10 cellular contexts compared by ENCODE assay signal in the genomic region with DNA sequence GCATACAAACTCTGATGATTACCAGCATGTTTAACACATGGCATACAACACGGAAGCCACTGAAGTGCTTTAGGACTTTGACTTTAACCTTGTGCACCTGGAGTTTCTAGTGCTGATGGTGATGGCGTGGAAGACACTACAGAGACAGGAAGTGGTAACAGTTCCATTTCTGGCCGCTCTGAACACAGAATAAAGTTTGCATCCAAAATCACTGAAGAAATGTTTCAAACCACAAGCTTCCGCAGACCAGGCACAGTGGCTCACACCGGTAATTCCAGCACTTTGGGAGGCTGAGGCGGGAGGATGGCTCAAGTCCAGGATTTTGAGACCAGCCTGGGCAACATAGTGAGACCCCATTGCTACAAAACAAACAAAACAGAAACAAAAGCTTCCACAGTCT. TPM values are rescaled to one million over a fixed set of nuclear protein-coding genes. Genes with fewer than 3 reads are reported as not detected.
A peak's percentile ranks its signal among the peaks of the same experiment; 100 is the strongest.
DNase-seq lines count a peak whose midpoint lies in the region; ATAC-seq and TF ChIP-seq lines count a peak whose summit lies in the region.
"Had no signal": no experiment of that assay in that cellular context is flagged by ENCODE, and none has a peak within 500 bp of the region (broad histone marks: within the 10 kb centered on the region; RNA-seq: fewer than 3 reads in every experiment).

No MANE protein-coding gene starts in this region.

- no peaks in the 10 kb centered on the region for H3K36me3 Mint-ChIP-seq in activated naive CD4-positive, alpha-beta T cell treated with anti-CD3 and anti-CD28 coated beads, Interleukin-2, amount 50 U/mL, for 24 hours
- H3K36me3 Mint-ChIP-seq: brain had no signal

- DNase-seq in GM10266 (ENCODE audit: extremely low spot score) (peak; percentile 27), body of pancreas (no peak), breast epithelium (ENCODE audit: low spot score in 2 of 2) (no peak), superior temporal gyrus (ENCODE audit: extremely low spot score) (no peak)

- H3K27me3 ChIP-seq in body of pancreas (no peaks in the 10 kb centered on the region), breast epithelium (no peaks in the 10 kb centered on the region)

- H3K4me3 Mint-ChIP-seq in activated naive CD4-positive, alpha-beta T cell treated with anti-CD3 and anti-CD28 coated beads, Interleukin-2, amount 50 U/mL, for 24 hours: peak overlapping the region; percentile 19
- H3K4me3 Mint-ChIP-seq: brain had no signal

- no peaks in the 10 kb centered on the region for H3K9me3 ChIP-seq in body of pancreas
- H3K9me3 ChIP-seq in breast epithelium: no peaks in the 10 kb centered on the region

- peaks cover 25% of the 10 kb centered on the region for H3K4me1 Mint-ChIP-seq in activated naive CD4-positive, alpha-beta T cell treated with anti-CD3 and anti-CD28 coated beads, Interleukin-2, amount 50 U/mL, for 24 hours

- no peaks in the 10 kb centered on the region for H3K27me3 Mint-ChIP-seq in activated naive CD4-positive, alpha-beta T cell treated with anti-CD3 and anti-CD28 coated beads, Interleukin-2, amount 50 U/mL, for 24 hours

- H3K9me3 Mint-ChIP-seq in activated naive CD4-positive, alpha-beta T cell treated with anti-CD3 and anti-CD28 coated beads, Interleukin-2, amount 50 U/mL, for 24 hours: no peaks in the 10 kb centered on the region
- H3K9me3 Mint-ChIP-seq: brain had no signal

- TF ChIP-seq POLR2A in body of pancreas (IDR thresholded peaks at IDR 0.05): no peak
- no peak for TF ChIP-seq POLR2A in breast epithelium (IDR thresholded peaks at IDR 0.05)

- H3K27ac ChIP-seq in body of pancreas (no peak overlapping the region), breast epithelium (no peak overlapping the region)
- H3K27ac ChIP-seq: skin epidermis had no signal

- H3K36me3 ChIP-seq in body of pancreas (replicated peaks in 1 of 2; ENCODE audit: insufficient read depth in 1 of 2, low read depth in 2 of 2) (no peaks in the 10 kb centered on the region), breast epithelium (no peaks in the 10 kb centered on the region)

- TF ChIP-seq CTCF in GM10266 (IDR thresholded peaks at IDR 0.05; ENCODE audit: control insufficient read depth, insufficient read depth, low read depth, missing control alignments) (no peak), body of pancreas (IDR thresholded peaks at IDR 0.05) (no peak), breast epithelium (IDR thresholded peaks at IDR 0.05) (no peak)

- H3K27ac Mint-ChIP-seq in activated naive CD4-positive, alpha-beta T cell treated with anti-CD3 and anti-CD28 coated beads, Interleukin-2, amount 50 U/mL, for 24 hours: peak overlapping the region; percentile 90
- H3K27ac Mint-ChIP-seq: brain had no signal

- ATAC-seq in GM19372 (IDR thresholded peaks at IDR 0.05; ENCODE audit: low read depth, unreplicated experiment) (peak; percentile 72), HG03135 (IDR thresholded peaks at IDR 0.05; ENCODE audit: unreplicated experiment) (peak; percentile 76), HG02884 (IDR thresholded peaks at IDR 0.05; ENCODE audit: unreplicated experiment) (no peak), body of pancreas (no peak)

- H3K4me3 ChIP-seq in body of pancreas (no peak overlapping the region), breast epithelium (no peak overlapping the region)
- H3K4me3 ChIP-seq: skin epidermis had no signal

- WGBS in body of pancreas, 2 donors: 65 to 71% methylated on average over 6 of the region's 6 CpGs

- intact Hi-C loops in body of pancreas (cut with DNase I) (no loop called here), breast epithelium (cut with DNase I; ENCODE audit: low total_unique reads) (no loop called here)

- H3K4me1 ChIP-seq in body of pancreas (peaks cover 10% of the 10 kb centered on the region), breast epithelium (no peaks in the 10 kb centered on the region)

RNA-seq across cellular contexts. Expression of a gene that starts 40.3 kb away (rescaled TPM):
- total RNA-seq in body of pancreas: 10 to 100 TPM; 15.8 to 23.9 TPM
- 10 to 100 TPM; 36.4 to 42.7 (median 36.6) TPM for total RNA-seq in breast epithelium

RNA-seq across cellular contexts. Expression of a gene that starts 49.2 kb away (rescaled TPM):
- total RNA-seq in body of pancreas (10 to 100 TPM; 12.5 to 17.1 TPM), breast epithelium (10 to 100 TPM in 1 of 3 donors, 1 to 10 TPM in 2; 3.9 to 11.4 (median 5.4) TPM)

Comparison
In these comparisons a context has a peak if more than half of its experiments do, and no peak if none do; other contexts are left out.
1. ATAC-seq: peak in GM19372 (single experiment) and HG03135 (single experiment); none in HG02884 (single experiment) and body of pancreas (single experiment).